In genomic region chr4:146059153-146059552, GRCh38 we compare ENCODE assay signal across 19 cellular contexts.
A peak's percentile ranks its signal among the peaks of the same experiment; 100 is the strongest.
DNase-seq lines count a peak whose midpoint lies in the region; ATAC-seq and TF ChIP-seq lines count a peak whose summit lies in the region.
"Had no signal": no experiment of that assay in that cellular context is flagged by ENCODE, and none has a peak within 500 bp of the region (broad histone marks: within the 10 kb centered on the region; RNA-seq: fewer than 3 reads in every experiment).

No MANE protein-coding gene starts in this region.

- peaks cover 25% of the 10 kb centered on the region for H3K36me3 ChIP-seq in DOHH2 (ENCODE audit: control insufficient read depth, low read length)
- H3K36me3 ChIP-seq: colonic mucosa, left ventricle myocardium inferior, thoracic aorta had no signal

- H4K20me1 ChIP-seq in DOHH2 (ENCODE audit: control insufficient read depth, insufficient read depth, low read depth, low read length) = no peaks in the 10 kb centered on the region

- H3K79me2 ChIP-seq in DOHH2 (ENCODE audit: control insufficient read depth, low read length) = peaks cover 22% of the 10 kb centered on the region
- H3K79me2 ChIP-seq: parathyroid adenoma had no signal

- H3K4me3 ChIP-seq in DOHH2 (ENCODE audit: low read length) = peak overlapping the region; percentile 76
- H3K4me3 ChIP-seq: A549, colonic mucosa, left ventricle myocardium inferior, thoracic aorta had no signal

- H3K4me1 ChIP-seq in DOHH2 (ENCODE audit: control insufficient read depth, low read length) = peaks cover 100% of the 10 kb centered on the region
- H3K4me1 ChIP-seq: A549, colonic mucosa, left ventricle myocardium inferior, parathyroid adenoma had no signal

- no peaks in the 10 kb centered on the region for H3K9me2 ChIP-seq in DOHH2 (replicated peaks; ENCODE audit: control insufficient read depth, low read length)

- peak; percentile 87 for DNase-seq in NOMO-1 treated with DMSO at 0.1 percent for 48 hours (lab: John Stamatoyannopoulos, UW; ENCODE audit: unreplicated experiment)
- no peak for DNase-seq in left ventricle myocardium superior
- DNase-seq in activated CD4-positive, alpha-beta T cell treated with anti-CD3 and anti-CD28 coated beads for 48 hours = no peak
- DNase-seq in NCI-H510A (lab: John Stamatoyannopoulos, UW) = no peak
- DNase-seq in posterior cingulate gyrus = no peak
- DNase-seq: activated CD4-positive, alpha-beta T cell treated with anti-CD3 and anti-CD28 coated beads for 1 hour; colonic mucosa; DND-41; foreskin fibroblast; GOT3; left ventricle myocardium inferior had no signal

- peaks cover 32% of the 10 kb centered on the region for H3F3A ChIP-seq in DOHH2 (ENCODE audit: control insufficient read depth, insufficient read depth)

- H3K27ac ChIP-seq in DOHH2 (ENCODE audit: low read depth, low read length) = peak overlapping the region; percentile 98
- H3K27ac ChIP-seq: A549, colonic mucosa, left ventricle myocardium inferior, parathyroid adenoma, thoracic aorta had no signal

- no peaks in the 10 kb centered on the region for H3K27me3 ChIP-seq in DOHH2 (ENCODE audit: control insufficient read depth, low read length)
- H3K27me3 ChIP-seq: colonic mucosa had no signal

- no peak for TF ChIP-seq CTCF in DOHH2 (IDR thresholded peaks at IDR 0.05; ENCODE audit: low read depth, low read length, poor library complexity, severe bottlenecking)

- no peaks in the 10 kb centered on the region for H3K9me3 ChIP-seq in DOHH2 (ENCODE audit: control insufficient read depth, insufficient read depth, low read length)
- H3K9me3 ChIP-seq: A549, colonic mucosa, left ventricle myocardium inferior, thoracic aorta had no signal

- ATAC-seq in GM19351 (IDR thresholded peaks at IDR 0.05; ENCODE audit: unreplicated experiment) (peak; percentile 43), HG02885 (IDR thresholded peaks at IDR 0.05; ENCODE audit: poor library complexity, unreplicated experiment) (peak; percentile 45), left ventricle myocardium superior (no peak)
- ATAC-seq: A549, HepG2, Right ventricle myocardium inferior had no signal

- H3K4me2 ChIP-seq in DOHH2 (ENCODE audit: low read length) = peak overlapping the region; percentile 92
- H3K4me2 ChIP-seq: A549 had no signal

- intact Hi-C loops in left ventricle myocardium superior (cut with micrococcal nuclease) (no loop called here), posterior cingulate gyrus (cut with DNase I) (no loop called here)
